Comparison of ENCODE assay signal across 12 cellular contexts in the genomic region with DNA sequence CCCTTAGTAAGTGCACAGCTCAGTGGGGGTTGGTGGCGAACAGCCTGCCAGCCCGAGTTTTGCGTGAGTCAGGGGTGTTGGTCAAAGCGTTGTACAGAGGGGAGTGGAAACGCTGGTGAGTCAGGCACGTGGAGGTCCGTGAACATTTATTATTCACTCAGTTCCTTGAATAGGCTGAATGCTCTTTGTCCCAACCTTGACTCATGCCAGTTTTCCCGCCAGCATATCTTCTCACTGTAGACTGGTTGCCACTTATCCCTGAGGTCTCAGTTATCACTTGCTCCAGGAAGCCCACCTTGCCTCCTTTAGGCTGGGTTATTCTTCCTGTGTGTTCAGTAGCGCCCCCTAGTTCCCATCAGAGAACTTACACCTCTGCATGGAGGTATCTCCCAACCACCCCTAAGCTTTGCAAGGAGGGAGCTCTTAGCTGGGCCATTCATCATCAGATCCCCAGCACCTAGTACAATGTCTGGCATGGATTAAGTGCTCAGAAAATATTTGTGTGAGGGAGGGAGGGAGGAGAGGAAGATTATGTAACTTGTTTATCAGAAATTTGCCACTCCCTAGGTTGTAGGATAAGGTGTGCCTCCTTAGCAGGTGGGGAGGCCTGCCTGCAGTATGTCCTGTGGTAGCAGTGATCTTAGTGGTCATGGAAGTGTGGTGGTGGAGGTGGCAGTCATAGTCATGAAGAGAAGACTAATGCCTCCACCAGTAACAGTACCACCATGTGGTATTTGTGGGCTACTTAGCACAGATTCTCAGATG.
DNase-seq lines count a peak whose midpoint lies in the region; FAIRE-seq and TF ChIP-seq lines count a peak whose summit lies in the region.
"Had no signal": no experiment of that assay in that cellular context is flagged by ENCODE, and none has a peak within 500 bp of the region (broad histone marks: within the 10 kb centered on the region; RNA-seq: fewer than 3 reads in every experiment).

No MANE protein-coding gene starts in this region.

- H3K4me2 ChIP-seq in endothelial cell of umbilical vein (ENCODE audit: insufficient read depth, low read length) = no peak overlapping the region

- no peak overlapping the region for H3K27ac ChIP-seq in endothelial cell of umbilical vein (ENCODE audit: insufficient read depth, low read depth, low read length)
- H3K27ac ChIP-seq: RWPE1, testis had no signal

- CTCF ChIA-PET in endothelial cell of umbilical vein (lab: Charles Lee) = interaction anchor here (0.6 to 2.8 kb wide), 20 partner anchors 9 to 291 kb away, joined by 3 to 11 read pairs (median 4); a partner anchor contains a TSS

- peak; percentile 11 for DNase-seq in SKM-1 treated with dmso at 0.1 percent for 144 hours (lab: John Stamatoyannopoulos, UW; ENCODE audit: unreplicated experiment)
- no peak for DNase-seq in SKM-1 (lab: John Stamatoyannopoulos, UW; ENCODE audit: unreplicated experiment)
- DNase-seq in NCI-H69 (lab: John Stamatoyannopoulos, UW) = peak; percentile 71
- peak; percentile 20 for DNase-seq in endothelial cell of umbilical vein (ENCODE audit: low read depth, low spot score)
- peak; percentile 35 for DNase-seq in stimulated activated CD8-positive, alpha-beta memory T cell treated with anti-CD3 and anti-CD28 coated beads, Interleukin-4, amount 100 ng/mL, for 48 hours
- no peak for DNase-seq in NCI-H2196 (lab: John Stamatoyannopoulos, UW; ENCODE audit: unreplicated experiment)
- DNase-seq in GM03348 (ENCODE audit: low spot score) = no peak
- no peak for DNase-seq in NCI-H510A (lab: John Stamatoyannopoulos, UW)
- DNase-seq: AML-193, right cardiac atrium, testis had no signal

- TF ChIP-seq POLR2A in endothelial cell of umbilical vein (IDR thresholded peaks at IDR 0.05; ENCODE audit: low read depth, low read length) = no peak

- no peak overlapping the region for H3K4me3 ChIP-seq in endothelial cell of umbilical vein (replicated peaks in 1 of 3; ENCODE audit: insufficient read depth in 1 of 3, low read depth in 1 of 3, low read length in 3 of 3)
- H3K4me3 ChIP-seq: testis had no signal

- H3K36me3 ChIP-seq in endothelial cell of umbilical vein (ENCODE audit: control insufficient read depth in 2 of 2, extremely low read depth in 1 of 2, insufficient read depth in 2 of 2, low read length in 2 of 2) = peaks cover 0 to 39% of the 10 kb centered on the region in 2 experiments

- H3K9ac ChIP-seq in endothelial cell of umbilical vein (replicated peaks; ENCODE audit: extremely low read depth, insufficient read depth, low read length) = no peak overlapping the region

- no TSS peak for BruUV-seq in endothelial cell of umbilical vein (replicated peaks; lab: Mats Ljungman, UMichigan)

- FAIRE-seq in endothelial cell of umbilical vein (lab: Jason Lieb, UNC) = no peak

- no peaks in the 10 kb centered on the region for H3K4me1 ChIP-seq in endothelial cell of umbilical vein (ENCODE audit: control insufficient read depth, extremely low read depth, insufficient read depth, low read length)

- TF ChIP-seq CTCF in endothelial cell of umbilical vein (IDR thresholded peaks at IDR 0.05; ENCODE audit: extremely low read depth in 1 of 2, insufficient read depth in 1 of 2, low read depth in 1 of 2, low read length in 2 of 2) = peak; percentile 39 to 52

- no peak overlapping the region for H2AFZ ChIP-seq in endothelial cell of umbilical vein (ENCODE audit: low read depth, low read length)

- no peaks in the 10 kb centered on the region for H3K9me1 ChIP-seq in endothelial cell of umbilical vein (replicated peaks; ENCODE audit: control insufficient read depth, extremely low read depth, insufficient read depth, low read length)

- H3K9me3 ChIP-seq in endothelial cell of umbilical vein (replicated peaks; ENCODE audit: control insufficient read depth, insufficient read depth, low read length) = no peaks in the 10 kb centered on the region
- H3K9me3 ChIP-seq: testis had no signal

- no peaks in the 10 kb centered on the region for H3K27me3 ChIP-seq in endothelial cell of umbilical vein (ENCODE audit: control insufficient read depth in 2 of 2, insufficient read depth in 2 of 2, low read length in 2 of 2)
- H3K27me3 ChIP-seq: testis had no signal

- no peaks in the 10 kb centered on the region for H3K79me2 ChIP-seq in endothelial cell of umbilical vein (ENCODE audit: control insufficient read depth, insufficient read depth, low read length)

- dilution Hi-C loops in endothelial cell of umbilical vein (cut with MboI; ENCODE audit: extremely low pct_ligation_motif_present, low sequenced_read_pairs) = no loop called here

- intact Hi-C loops in endothelial cell of umbilical vein (cut with micrococcal nuclease) = loop anchor here (10.0 kb wide), 1 partner anchor 393 kb away; no protein-coding TSS in a partner anchor

- no peaks in the 10 kb centered on the region for H4K20me1 ChIP-seq in endothelial cell of umbilical vein (replicated peaks; ENCODE audit: control insufficient read depth, extremely low read depth, insufficient read depth, low read length)

- POLR2A ChIA-PET in endothelial cell of umbilical vein (lab: Charles Lee) = no interaction called here

TF ChIP-seq in endothelial cell of umbilical vein, 7 proteins besides CTCF, POLR2A, EP300 and RAD21:
- TF ChIP-seq JUN (IDR thresholded peaks at IDR 0.05; ENCODE audit: borderline replicate concordance, insufficient read depth, insufficient read length, low read depth) (no peak), EZH2 (IDR thresholded peaks at IDR 0.05; ENCODE audit: borderline replicate concordance, low read depth, low read length, severe bottlenecking) (no peak), GATA2 (IDR thresholded peaks at IDR 0.05; ENCODE audit: insufficient read depth, insufficient read length, low read depth, low read length) (no peak), POLR2AphosphoS5 (IDR thresholded peaks at IDR 0.05; ENCODE audit: insufficient read depth, low read depth, low read length) (no peak), MAX (IDR thresholded peaks at IDR 0.05; ENCODE audit: insufficient read depth, insufficient read length) (no peak), MYC (IDR thresholded peaks at IDR 0.05; ENCODE audit: low read depth, low read length) (no peak), FOS (IDR thresholded peaks at IDR 0.05; ENCODE audit: borderline replicate concordance, insufficient read depth, low read length) (no peak)

Comparison
In these comparisons a context has a peak if more than half of its experiments do, and no peak if none do; other contexts are left out.
1. DNase-seq: peak in SKM-1 treated with dmso at 0.1 percent for 144 hours (single experiment), NCI-H69 (single experiment), endothelial cell of umbilical vein (single experiment) and stimulated activated CD8-positive, alpha-beta memory T cell treated with anti-CD3 and anti-CD28 coated beads, Interleukin-4, amount 100 ng/mL, for 48 hours (single experiment); none in SKM-1 (single experiment), NCI-H2196 (single experiment), GM03348 (single experiment) and NCI-H510A (single experiment).